ENCODE assay signal across 4 cellular contexts in the genomic region with DNA sequence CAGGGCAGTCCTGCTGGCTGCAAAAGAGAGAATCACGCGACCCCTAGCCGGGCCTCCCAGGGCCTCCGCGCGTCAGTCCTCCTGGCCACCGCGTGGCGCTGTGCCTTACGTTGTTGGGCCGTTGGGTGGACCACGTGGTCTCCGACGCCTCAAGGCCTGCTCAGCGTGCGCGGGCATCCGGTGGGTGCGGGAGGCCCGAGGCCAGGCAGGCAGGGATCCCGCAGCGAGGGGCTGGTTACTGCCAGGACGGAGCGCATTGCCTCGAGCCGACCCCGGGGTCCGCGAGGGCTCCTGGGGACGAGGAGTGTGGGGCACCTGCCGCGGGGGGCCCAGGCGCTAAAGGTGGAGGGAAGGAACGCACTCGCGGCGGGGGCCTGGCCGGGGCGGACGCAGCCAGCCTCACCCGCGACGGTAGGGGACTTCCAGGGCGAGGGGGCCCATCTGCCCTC.
A peak's percentile ranks its signal among the peaks of the same experiment; 100 is the strongest.
TF ChIP-seq lines count a peak whose summit lies in the region.

A gene with protein sequence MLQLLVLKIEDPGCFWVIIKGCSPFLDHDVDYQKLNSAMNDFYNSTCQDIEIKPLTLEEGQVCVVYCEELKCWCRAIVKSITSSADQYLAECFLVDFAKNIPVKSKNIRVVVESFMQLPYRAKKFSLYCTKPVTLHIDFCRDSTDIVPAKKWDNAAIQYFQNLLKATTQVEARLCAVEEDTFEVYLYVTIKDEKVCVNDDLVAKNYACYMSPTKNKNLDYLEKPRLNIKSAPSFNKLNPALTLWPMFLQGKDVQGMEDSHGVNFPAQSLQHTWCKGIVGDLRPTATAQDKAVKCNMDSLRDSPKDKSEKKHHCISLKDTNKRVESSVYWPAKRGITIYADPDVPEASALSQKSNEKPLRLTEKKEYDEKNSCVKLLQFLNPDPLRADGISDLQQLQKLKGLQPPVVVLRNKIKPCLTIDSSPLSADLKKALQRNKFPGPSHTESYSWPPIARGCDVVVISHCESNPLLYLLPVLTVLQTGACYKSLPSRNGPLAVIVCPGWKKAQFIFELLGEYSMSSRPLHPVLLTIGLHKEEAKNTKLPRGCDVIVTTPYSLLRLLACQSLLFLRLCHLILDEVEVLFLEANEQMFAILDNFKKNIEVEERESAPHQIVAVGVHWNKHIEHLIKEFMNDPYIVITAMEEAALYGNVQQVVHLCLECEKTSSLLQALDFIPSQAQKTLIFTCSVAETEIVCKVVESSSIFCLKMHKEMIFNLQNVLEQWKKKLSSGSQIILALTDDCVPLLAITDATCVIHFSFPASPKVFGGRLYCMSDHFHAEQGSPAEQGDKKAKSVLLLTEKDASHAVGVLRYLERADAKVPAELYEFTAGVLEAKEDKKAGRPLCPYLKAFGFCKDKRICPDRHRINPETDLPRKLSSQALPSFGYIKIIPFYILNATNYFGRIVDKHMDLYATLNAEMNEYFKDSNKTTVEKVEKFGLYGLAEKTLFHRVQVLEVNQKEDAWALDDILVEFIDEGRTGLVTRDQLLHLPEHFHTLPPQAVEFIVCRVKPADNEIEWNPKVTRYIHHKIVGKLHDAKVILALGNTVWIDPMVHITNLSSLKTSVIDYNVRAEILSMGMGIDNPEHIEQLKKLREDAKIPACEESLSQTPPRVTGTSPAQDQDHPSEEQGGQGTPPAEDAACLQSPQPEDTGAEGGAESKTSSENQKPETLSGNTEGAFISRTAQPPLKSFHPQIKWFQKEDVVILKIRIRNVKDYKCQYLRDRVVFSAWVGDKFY (N-terminal part only) (plus strand): TSS at position 157 of the 449 bp plus-strand sequence. CDS start 306 bp downstream, outside the sequence.

TF ChIP-seq in SK-N-SH, 30 proteins besides CTCF, POLR2A, EP300 and RAD21 (continued from another document):
- TF ChIP-seq YY1 (IDR thresholded peaks at IDR 0.05; ENCODE audit: low read depth) (no peak), SMC3 (IDR thresholded peaks at IDR 0.05; ENCODE audit: low read depth, low read length) (no peak), MEF2A (IDR thresholded peaks at IDR 0.05; ENCODE audit: borderline replicate concordance, low read depth) (no peak)
- TF ChIP-seq, protein P1, sequence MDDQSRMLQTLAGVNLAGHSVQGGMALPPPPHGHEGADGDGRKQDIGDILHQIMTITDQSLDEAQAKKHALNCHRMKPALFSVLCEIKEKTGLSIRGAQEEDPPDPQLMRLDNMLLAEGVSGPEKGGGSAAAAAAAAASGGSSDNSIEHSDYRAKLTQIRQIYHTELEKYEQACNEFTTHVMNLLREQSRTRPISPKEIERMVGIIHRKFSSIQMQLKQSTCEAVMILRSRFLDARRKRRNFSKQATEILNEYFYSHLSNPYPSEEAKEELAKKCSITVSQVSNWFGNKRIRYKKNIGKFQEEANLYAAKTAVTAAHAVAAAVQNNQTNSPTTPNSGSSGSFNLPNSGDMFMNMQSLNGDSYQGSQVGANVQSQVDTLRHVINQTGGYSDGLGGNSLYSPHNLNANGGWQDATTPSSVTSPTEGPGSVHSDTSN (IDR thresholded peaks at IDR 0.05): no peak
- TF ChIP-seq, protein P2, sequence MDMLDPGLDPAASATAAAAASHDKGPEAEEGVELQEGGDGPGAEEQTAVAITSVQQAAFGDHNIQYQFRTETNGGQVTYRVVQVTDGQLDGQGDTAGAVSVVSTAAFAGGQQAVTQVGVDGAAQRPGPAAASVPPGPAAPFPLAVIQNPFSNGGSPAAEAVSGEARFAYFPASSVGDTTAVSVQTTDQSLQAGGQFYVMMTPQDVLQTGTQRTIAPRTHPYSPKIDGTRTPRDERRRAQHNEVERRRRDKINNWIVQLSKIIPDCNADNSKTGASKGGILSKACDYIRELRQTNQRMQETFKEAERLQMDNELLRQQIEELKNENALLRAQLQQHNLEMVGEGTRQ (IDR thresholded peaks at IDR 0.05; ENCODE audit: borderline replicate concordance, low read depth, low read length): no peak

TF ChIP-seq in SK-N-SH treated with all-trans-retinoic acid at 6 μM for 48 hours, 23 proteins besides CTCF, POLR2A, EP300 and RAD21 (continued from another document):
- TF ChIP-seq, protein P3, sequence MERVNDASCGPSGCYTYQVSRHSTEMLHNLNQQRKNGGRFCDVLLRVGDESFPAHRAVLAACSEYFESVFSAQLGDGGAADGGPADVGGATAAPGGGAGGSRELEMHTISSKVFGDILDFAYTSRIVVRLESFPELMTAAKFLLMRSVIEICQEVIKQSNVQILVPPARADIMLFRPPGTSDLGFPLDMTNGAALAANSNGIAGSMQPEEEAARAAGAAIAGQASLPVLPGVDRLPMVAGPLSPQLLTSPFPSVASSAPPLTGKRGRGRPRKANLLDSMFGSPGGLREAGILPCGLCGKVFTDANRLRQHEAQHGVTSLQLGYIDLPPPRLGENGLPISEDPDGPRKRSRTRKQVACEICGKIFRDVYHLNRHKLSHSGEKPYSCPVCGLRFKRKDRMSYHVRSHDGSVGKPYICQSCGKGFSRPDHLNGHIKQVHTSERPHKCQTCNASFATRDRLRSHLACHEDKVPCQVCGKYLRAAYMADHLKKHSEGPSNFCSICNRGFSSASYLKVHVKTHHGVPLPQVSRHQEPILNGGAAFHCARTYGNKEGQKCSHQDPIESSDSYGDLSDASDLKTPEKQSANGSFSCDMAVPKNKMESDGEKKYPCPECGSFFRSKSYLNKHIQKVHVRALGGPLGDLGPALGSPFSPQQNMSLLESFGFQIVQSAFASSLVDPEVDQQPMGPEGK (CRISPR knock-in tag; IDR thresholded peaks at IDR 0.05; ENCODE audit: borderline replicate concordance): no peak
- TF ChIP-seq PPARA (CRISPR knock-in tag; IDR thresholded peaks at IDR 0.05; ENCODE audit: borderline replicate concordance) (no peak), ZNF565 (CRISPR knock-in tag; conservative IDR thresholded peaks at IDR 0.05; ENCODE audit: low read depth) (no peak), SNAI2 (CRISPR knock-in tag; IDR thresholded peaks at IDR 0.05) (no peak)
TF ChIP-seq in SK-N-SH treated with all-trans-retinoic acid at 6 μM for 48 hours: peak in this region for 0.

TF ChIP-seq in GM23338, 12 proteins besides CTCF, POLR2A, EP300 and RAD21 (continued from another document):
- TF ChIP-seq, protein P4, sequence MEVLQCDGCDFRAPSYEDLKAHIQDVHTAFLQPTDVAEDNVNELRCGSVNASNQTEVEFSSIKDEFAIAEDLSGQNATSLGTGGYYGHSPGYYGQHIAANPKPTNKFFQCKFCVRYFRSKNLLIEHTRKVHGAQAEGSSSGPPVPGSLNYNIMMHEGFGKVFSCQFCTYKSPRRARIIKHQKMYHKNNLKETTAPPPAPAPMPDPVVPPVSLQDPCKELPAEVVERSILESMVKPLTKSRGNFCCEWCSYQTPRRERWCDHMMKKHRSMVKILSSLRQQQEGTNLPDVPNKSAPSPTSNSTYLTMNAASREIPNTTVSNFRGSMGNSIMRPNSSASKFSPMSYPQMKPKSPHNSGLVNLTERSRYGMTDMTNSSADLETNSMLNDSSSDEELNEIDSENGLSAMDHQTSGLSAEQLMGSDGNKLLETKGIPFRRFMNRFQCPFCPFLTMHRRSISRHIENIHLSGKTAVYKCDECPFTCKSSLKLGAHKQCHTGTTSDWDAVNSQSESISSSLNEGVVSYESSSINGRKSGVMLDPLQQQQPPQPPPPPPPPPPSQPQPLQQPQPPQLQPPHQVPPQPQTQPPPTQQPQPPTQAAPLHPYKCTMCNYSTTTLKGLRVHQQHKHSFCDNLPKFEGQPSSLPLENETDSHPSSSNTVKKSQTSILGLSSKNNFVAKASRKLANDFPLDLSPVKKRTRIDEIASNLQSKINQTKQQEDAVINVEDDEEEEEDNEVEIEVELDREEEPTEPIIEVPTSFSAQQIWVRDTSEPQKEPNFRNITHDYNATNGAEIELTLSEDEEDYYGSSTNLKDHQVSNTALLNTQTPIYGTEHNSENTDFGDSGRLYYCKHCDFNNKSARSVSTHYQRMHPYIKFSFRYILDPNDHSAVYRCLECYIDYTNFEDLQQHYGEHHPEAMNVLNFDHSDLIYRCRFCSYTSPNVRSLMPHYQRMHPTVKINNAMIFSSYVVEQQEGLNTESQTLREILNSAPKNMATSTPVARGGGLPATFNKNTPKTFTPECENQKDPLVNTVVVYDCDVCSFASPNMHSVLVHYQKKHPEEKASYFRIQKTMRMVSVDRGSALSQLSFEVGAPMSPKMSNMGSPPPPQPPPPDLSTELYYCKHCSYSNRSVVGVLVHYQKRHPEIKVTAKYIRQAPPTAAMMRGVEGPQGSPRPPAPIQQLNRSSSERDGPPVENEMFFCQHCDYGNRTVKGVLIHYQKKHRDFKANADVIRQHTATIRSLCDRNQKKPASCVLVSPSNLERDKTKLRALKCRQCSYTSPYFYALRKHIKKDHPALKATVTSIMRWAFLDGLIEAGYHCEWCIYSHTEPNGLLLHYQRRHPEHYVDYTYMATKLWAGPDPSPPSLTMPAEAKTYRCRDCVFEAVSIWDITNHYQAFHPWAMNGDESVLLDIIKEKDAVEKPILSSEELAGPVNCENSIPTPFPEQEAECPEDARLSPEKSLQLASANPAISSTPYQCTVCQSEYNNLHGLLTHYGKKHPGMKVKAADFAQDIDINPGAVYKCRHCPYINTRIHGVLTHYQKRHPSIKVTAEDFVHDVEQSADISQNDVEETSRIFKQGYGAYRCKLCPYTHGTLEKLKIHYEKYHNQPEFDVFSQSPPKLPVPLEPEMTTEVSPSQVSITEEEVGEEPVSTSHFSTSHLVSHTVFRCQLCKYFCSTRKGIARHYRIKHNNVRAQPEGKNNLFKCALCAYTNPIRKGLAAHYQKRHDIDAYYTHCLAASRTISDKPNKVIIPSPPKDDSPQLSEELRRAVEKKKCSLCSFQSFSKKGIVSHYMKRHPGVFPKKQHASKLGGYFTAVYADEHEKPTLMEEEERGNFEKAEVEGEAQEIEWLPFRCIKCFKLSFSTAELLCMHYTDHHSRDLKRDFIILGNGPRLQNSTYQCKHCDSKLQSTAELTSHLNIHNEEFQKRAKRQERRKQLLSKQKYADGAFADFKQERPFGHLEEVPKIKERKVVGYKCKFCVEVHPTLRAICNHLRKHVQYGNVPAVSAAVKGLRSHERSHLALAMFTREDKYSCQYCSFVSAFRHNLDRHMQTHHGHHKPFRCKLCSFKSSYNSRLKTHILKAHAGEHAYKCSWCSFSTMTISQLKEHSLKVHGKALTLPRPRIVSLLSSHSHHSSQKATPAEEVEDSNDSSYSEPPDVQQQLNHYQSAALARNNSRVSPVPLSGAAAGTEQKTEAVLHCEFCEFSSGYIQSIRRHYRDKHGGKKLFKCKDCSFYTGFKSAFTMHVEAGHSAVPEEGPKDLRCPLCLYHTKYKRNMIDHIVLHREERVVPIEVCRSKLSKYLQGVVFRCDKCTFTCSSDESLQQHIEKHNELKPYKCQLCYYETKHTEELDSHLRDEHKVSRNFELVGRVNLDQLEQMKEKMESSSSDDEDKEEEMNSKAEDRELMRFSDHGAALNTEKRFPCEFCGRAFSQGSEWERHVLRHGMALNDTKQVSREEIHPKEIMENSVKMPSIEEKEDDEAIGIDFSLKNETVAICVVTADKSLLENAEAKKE (CRISPR knock-in tag; IDR thresholded peaks at IDR 0.05): no peak
- no peak for TF ChIP-seq STAT1 (IDR thresholded peaks at IDR 0.05; ENCODE audit: unreplicated experiment)

TF ChIP-seq in WTC11, 78 proteins besides CTCF, POLR2A, EP300 and RAD21 (continued from another document and continues in another):
- TF ChIP-seq, protein P5, sequence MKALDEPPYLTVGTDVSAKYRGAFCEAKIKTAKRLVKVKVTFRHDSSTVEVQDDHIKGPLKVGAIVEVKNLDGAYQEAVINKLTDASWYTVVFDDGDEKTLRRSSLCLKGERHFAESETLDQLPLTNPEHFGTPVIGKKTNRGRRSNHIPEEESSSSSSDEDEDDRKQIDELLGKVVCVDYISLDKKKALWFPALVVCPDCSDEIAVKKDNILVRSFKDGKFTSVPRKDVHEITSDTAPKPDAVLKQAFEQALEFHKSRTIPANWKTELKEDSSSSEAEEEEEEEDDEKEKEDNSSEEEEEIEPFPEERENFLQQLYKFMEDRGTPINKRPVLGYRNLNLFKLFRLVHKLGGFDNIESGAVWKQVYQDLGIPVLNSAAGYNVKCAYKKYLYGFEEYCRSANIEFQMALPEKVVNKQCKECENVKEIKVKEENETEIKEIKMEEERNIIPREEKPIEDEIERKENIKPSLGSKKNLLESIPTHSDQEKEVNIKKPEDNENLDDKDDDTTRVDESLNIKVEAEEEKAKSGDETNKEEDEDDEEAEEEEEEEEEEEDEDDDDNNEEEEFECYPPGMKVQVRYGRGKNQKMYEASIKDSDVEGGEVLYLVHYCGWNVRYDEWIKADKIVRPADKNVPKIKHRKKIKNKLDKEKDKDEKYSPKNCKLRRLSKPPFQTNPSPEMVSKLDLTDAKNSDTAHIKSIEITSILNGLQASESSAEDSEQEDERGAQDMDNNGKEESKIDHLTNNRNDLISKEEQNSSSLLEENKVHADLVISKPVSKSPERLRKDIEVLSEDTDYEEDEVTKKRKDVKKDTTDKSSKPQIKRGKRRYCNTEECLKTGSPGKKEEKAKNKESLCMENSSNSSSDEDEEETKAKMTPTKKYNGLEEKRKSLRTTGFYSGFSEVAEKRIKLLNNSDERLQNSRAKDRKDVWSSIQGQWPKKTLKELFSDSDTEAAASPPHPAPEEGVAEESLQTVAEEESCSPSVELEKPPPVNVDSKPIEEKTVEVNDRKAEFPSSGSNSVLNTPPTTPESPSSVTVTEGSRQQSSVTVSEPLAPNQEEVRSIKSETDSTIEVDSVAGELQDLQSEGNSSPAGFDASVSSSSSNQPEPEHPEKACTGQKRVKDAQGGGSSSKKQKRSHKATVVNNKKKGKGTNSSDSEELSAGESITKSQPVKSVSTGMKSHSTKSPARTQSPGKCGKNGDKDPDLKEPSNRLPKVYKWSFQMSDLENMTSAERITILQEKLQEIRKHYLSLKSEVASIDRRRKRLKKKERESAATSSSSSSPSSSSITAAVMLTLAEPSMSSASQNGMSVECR (CRISPR knock-in tag; IDR thresholded peaks at IDR 0.05; ENCODE audit: borderline replicate concordance): peak; percentile 74; the same call in 1 of the 2 replicates
- peak; percentile 38; the same call in 1 of the 2 replicates for TF ChIP-seq TCF7 (CRISPR knock-in tag; IDR thresholded peaks at IDR 0.05; ENCODE audit: low read depth)
- TF ChIP-seq JAZF1 (CRISPR knock-in tag; IDR thresholded peaks at IDR 0.05): no peak
- TF ChIP-seq OVOL2 (CRISPR knock-in tag; IDR thresholded peaks at IDR 0.05; ENCODE audit: borderline replicate concordance): no peak
- TF ChIP-seq, protein P6, sequence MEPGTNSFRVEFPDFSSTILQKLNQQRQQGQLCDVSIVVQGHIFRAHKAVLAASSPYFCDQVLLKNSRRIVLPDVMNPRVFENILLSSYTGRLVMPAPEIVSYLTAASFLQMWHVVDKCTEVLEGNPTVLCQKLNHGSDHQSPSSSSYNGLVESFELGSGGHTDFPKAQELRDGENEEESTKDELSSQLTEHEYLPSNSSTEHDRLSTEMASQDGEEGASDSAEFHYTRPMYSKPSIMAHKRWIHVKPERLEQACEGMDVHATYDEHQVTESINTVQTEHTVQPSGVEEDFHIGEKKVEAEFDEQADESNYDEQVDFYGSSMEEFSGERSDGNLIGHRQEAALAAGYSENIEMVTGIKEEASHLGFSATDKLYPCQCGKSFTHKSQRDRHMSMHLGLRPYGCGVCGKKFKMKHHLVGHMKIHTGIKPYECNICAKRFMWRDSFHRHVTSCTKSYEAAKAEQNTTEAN (CRISPR knock-in tag; IDR thresholded peaks at IDR 0.05): 0 out of 2 replicates have a peak, but pooled peaks have one; percentile 43
- 0 out of 2 replicates have a peak, but pooled peaks have one; percentile 47 for TF ChIP-seq SMAD4 (CRISPR knock-in tag; IDR thresholded peaks at IDR 0.05)
- 0 out of 2 replicates have a peak, but pooled peaks have one; percentile 54 for TF ChIP-seq ZBTB21 (CRISPR knock-in tag; IDR thresholded peaks at IDR 0.05; ENCODE audit: borderline replicate concordance)
- TF ChIP-seq, protein P7, sequence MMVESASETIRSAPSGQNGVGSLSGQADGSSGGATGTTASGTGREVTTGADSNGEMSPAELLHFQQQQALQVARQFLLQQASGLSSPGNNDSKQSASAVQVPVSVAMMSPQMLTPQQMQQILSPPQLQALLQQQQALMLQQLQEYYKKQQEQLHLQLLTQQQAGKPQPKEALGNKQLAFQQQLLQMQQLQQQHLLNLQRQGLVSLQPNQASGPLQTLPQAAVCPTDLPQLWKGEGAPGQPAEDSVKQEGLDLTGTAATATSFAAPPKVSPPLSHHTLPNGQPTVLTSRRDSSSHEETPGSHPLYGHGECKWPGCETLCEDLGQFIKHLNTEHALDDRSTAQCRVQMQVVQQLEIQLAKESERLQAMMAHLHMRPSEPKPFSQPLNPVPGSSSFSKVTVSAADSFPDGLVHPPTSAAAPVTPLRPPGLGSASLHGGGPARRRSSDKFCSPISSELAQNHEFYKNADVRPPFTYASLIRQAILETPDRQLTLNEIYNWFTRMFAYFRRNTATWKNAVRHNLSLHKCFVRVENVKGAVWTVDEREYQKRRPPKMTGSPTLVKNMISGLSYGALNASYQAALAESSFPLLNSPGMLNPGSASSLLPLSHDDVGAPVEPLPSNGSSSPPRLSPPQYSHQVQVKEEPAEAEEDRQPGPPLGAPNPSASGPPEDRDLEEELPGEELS (CRISPR knock-in tag; IDR thresholded peaks at IDR 0.05): peak; percentile 70; the same call in 1 of the 2 replicates
